Comparison of ENCODE assay signal across 12 cellular contexts in the genomic region with DNA sequence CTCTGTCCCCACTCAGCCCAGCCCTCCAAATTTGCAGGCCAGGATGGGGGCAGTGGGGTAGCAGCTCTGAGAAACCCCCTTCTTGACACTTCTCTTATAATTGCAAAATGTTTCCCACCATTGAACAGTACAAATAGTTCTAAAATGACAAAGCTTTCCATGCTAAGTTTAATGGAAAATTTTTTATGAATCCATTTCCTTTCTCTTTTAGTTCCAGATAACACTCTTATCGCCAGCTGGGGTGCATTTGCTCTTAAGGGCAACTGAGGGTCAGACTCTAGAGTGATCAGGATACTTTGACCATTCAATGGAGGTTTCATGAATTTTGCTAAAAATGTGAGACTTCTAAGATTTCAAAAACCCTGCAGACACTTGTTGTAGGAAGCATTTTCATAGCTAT. TPM values are rescaled to one million over a fixed set of nuclear protein-coding genes. Genes with fewer than 3 reads are reported as not detected.
DNase-seq lines count a peak whose midpoint lies in the region; ATAC-seq and TF ChIP-seq lines count a peak whose summit lies in the region.
"Had no signal": no experiment of that assay in that cellular context is flagged by ENCODE, and none has a peak within 500 bp of the region (broad histone marks: within the 10 kb centered on the region; RNA-seq: fewer than 3 reads in every experiment).

No MANE protein-coding gene starts in this region.

- no peak for TF ChIP-seq EP300 in suprapubic skin (IDR thresholded peaks at IDR 0.05)

- intact Hi-C loops in activated CD4-positive, alpha-beta T cell treated with anti-CD3 and anti-CD28 coated beads, Interleukin-2, amount 10 ng/mL, durations not matched to agents 24 days and 14 days (cut with micrococcal nuclease): no loop called here

- H3K4me1 ChIP-seq in lung (ENCODE audit: control insufficient read depth in 2 of 2, insufficient read depth in 2 of 2, low read length in 2 of 2): peaks cover 25 to 34% of the 10 kb centered on the region in 2 donors
- peaks cover 75% of the 10 kb centered on the region for H3K4me1 ChIP-seq in suprapubic skin
- H3K4me1 ChIP-seq: SJSA1 had no signal

- H3K36me3 ChIP-seq in lung (ENCODE audit: control insufficient read depth in 2 of 2, insufficient read depth in 2 of 2, low read length in 2 of 2) (peaks cover 0 to 29% of the 10 kb centered on the region in 2 donors), suprapubic skin (peaks cover 47% of the 10 kb centered on the region)
- H3K36me3 ChIP-seq: SJSA1 had no signal

- in situ Hi-C loops in GM13976 (cut with MboI; ENCODE audit: low sequenced_read_pairs, unreplicated experiment): no loop called here

- DNase-seq in activated CD4-positive, alpha-beta T cell treated with anti-CD3 and anti-CD28 coated beads, Interleukin-2, amount 10 ng/mL, durations not matched to agents 24 days and 14 days: no peak
- DNase-seq in activated CD4-positive, alpha-beta T cell treated with anti-CD3 and anti-CD28 coated beads for 1 hour: no peak
- no peak for DNase-seq in activated naive CD8-positive, alpha-beta T cell treated with anti-CD3 and anti-CD28 coated beads, Interleukin-2, amount 50 U/mL, for 24 hours
- DNase-seq in lung (ENCODE audit: low spot score) (no peak), suprapubic skin (ENCODE audit: low spot score in 2 of 2) (no peak), GM13976 (ENCODE audit: low spot score) (no peak), GOT3 (lab: John Stamatoyannopoulos, UW) (no peak)
- DNase-seq: central memory CD4-positive, alpha-beta T cell; DMS 273 treated with DMSO at 0.1 percent for 48 hours; NCI-H774 had no signal

- H3K9me3 ChIP-seq in lung (ENCODE audit: control insufficient read depth in 2 of 2, insufficient read depth in 1 of 2, low read length in 1 of 2) (no peaks in the 10 kb centered on the region), suprapubic skin (no peaks in the 10 kb centered on the region)
- H3K9me3 ChIP-seq: SJSA1 had no signal

- peaks cover 53% of the 10 kb centered on the region for H3K4me1 Mint-ChIP-seq in activated CD4-positive, alpha-beta T cell treated with anti-CD3 and anti-CD28 coated beads, Interleukin-2, amount 10 ng/mL, durations not matched to agents 24 days and 14 days
- peaks cover 73% of the 10 kb centered on the region for H3K4me1 Mint-ChIP-seq in activated naive CD8-positive, alpha-beta T cell treated with anti-CD3 and anti-CD28 coated beads, Interleukin-2, amount 50 U/mL, for 24 hours

- H3K4me3 ChIP-seq in lung (no peak overlapping the region), suprapubic skin (no peak overlapping the region)
- H3K4me3 ChIP-seq: SJSA1 had no signal

- H3K4me3 Mint-ChIP-seq in activated CD4-positive, alpha-beta T cell treated with anti-CD3 and anti-CD28 coated beads, Interleukin-2, amount 10 ng/mL, durations not matched to agents 24 days and 14 days: peak overlapping the region; percentile 24
- peak overlapping the region; percentile 6 for H3K4me3 Mint-ChIP-seq in activated naive CD8-positive, alpha-beta T cell treated with anti-CD3 and anti-CD28 coated beads, Interleukin-2, amount 50 U/mL, for 24 hours

- 50 to 54% methylated on average over 1 of the region's 1 CpG for WGBS in lung, 2 donors
- WGBS in suprapubic skin: 60% methylated on average over 1 of the region's 1 CpG

- no peaks in the 10 kb centered on the region for H3K9me3 Mint-ChIP-seq in activated CD4-positive, alpha-beta T cell treated with anti-CD3 and anti-CD28 coated beads, Interleukin-2, amount 10 ng/mL, durations not matched to agents 24 days and 14 days
- H3K9me3 Mint-ChIP-seq in activated naive CD8-positive, alpha-beta T cell treated with anti-CD3 and anti-CD28 coated beads, Interleukin-2, amount 50 U/mL, for 24 hours: no peaks in the 10 kb centered on the region

- no peaks in the 10 kb centered on the region for H3K27me3 Mint-ChIP-seq in activated CD4-positive, alpha-beta T cell treated with anti-CD3 and anti-CD28 coated beads, Interleukin-2, amount 10 ng/mL, durations not matched to agents 24 days and 14 days
- H3K27me3 Mint-ChIP-seq in activated naive CD8-positive, alpha-beta T cell treated with anti-CD3 and anti-CD28 coated beads, Interleukin-2, amount 50 U/mL, for 24 hours: no peaks in the 10 kb centered on the region

- H3K36me3 Mint-ChIP-seq in activated CD4-positive, alpha-beta T cell treated with anti-CD3 and anti-CD28 coated beads, Interleukin-2, amount 10 ng/mL, durations not matched to agents 24 days and 14 days (ENCODE audit: low read depth): peaks cover 44% of the 10 kb centered on the region
- peaks cover 21% of the 10 kb centered on the region for H3K36me3 Mint-ChIP-seq in activated naive CD8-positive, alpha-beta T cell treated with anti-CD3 and anti-CD28 coated beads, Interleukin-2, amount 50 U/mL, for 24 hours (ENCODE audit: low read depth)

- H3K27ac Mint-ChIP-seq in activated CD4-positive, alpha-beta T cell treated with anti-CD3 and anti-CD28 coated beads, Interleukin-2, amount 10 ng/mL, durations not matched to agents 24 days and 14 days: peak overlapping the region; percentile 82
- peak overlapping the region; percentile 79 for H3K27ac Mint-ChIP-seq in activated naive CD8-positive, alpha-beta T cell treated with anti-CD3 and anti-CD28 coated beads, Interleukin-2, amount 50 U/mL, for 24 hours

- peak; percentile 26 for ATAC-seq in activated naive CD8-positive, alpha-beta T cell treated with anti-CD3 and anti-CD28 coated beads, Interleukin-2, amount 50 U/mL, for 24 hours
- ATAC-seq in lung (ENCODE audit: insufficient read depth, low FRiP score) (no peak), HG03342 (IDR thresholded peaks at IDR 0.05; ENCODE audit: unreplicated experiment) (no peak)

- H3K27ac ChIP-seq in lung (ENCODE audit: low read depth in 1 of 2, low read length in 1 of 2) (peak overlapping the region; percentile 34 to 79), suprapubic skin (peak overlapping the region; percentile 78)
- H3K27ac ChIP-seq: SJSA1 had no signal

- H3K27me3 ChIP-seq in lung (ENCODE audit: control insufficient read depth, insufficient read depth) (no peaks in the 10 kb centered on the region), suprapubic skin (no peaks in the 10 kb centered on the region)
- H3K27me3 ChIP-seq: SJSA1 had no signal

- no peak for TF ChIP-seq POLR2A in suprapubic skin (IDR thresholded peaks at IDR 0.05)

- TF ChIP-seq CTCF in lung (IDR thresholded peaks at IDR 0.05; ENCODE audit: control extremely low read depth, extremely low read depth) (no peak), suprapubic skin (IDR thresholded peaks at IDR 0.05) (no peak), GM13976 (IDR thresholded peaks at IDR 0.05; ENCODE audit: borderline replicate concordance, control extremely low read depth, extremely low read depth, insufficient read depth, missing control alignments) (no peak)

RNA-seq across cellular contexts. Expression of a gene that starts 29.9 kb away (rescaled TPM):
- total RNA-seq in activated CD4-positive, alpha-beta T cell treated with anti-CD3 and anti-CD28 coated beads, Interleukin-2, amount 10 ng/mL, durations not matched to agents 24 days and 14 days: 22.7 and 23.6 TPM in 2 replicates
- total RNA-seq in lung (10 to 100 TPM; 36.9 to 37.6 TPM), suprapubic skin (100 to 1,000 TPM in 2 of 4 donors, 10 to 100 TPM in 2; 70.7 to 162 (median 94.5) TPM)
- 10 to 100 TPM; 11.9 to 13.2 TPM for polyA plus RNA-seq in lung

RNA-seq across cellular contexts. Expression of a gene that starts 51.5 kb away (rescaled TPM):
- 81.5 and 85.5 TPM in 2 replicates for total RNA-seq in activated CD4-positive, alpha-beta T cell treated with anti-CD3 and anti-CD28 coated beads, Interleukin-2, amount 10 ng/mL, durations not matched to agents 24 days and 14 days
- 100 to 1,000 TPM in 1 of 2 donors, 10 to 100 TPM in 1; 62.1 to 138 TPM for total RNA-seq in lung
- polyA plus RNA-seq in lung: 10 to 100 TPM in 1 of 2 donors, 1 to 10 TPM in 1; 5.6 to 15.6 TPM
- 100 to 1,000 TPM in 1 of 4 donors, 10 to 100 TPM in 3; 49.1 to 222 (median 63.2) TPM for total RNA-seq in suprapubic skin

RNA-seq across cellular contexts. Expression of a gene that starts 53.1 kb away (rescaled TPM):
- 70.9 and 74.0 TPM in 2 replicates for total RNA-seq in activated CD4-positive, alpha-beta T cell treated with anti-CD3 and anti-CD28 coated beads, Interleukin-2, amount 10 ng/mL, durations not matched to agents 24 days and 14 days
- 10 to 100 TPM; 43.9 to 57.0 TPM for total RNA-seq in lung
- 10 to 100 TPM; 14.6 to 29.8 TPM for polyA plus RNA-seq in lung
- 10 to 100 TPM; 51.2 to 66.4 (median 56.7) TPM for total RNA-seq in suprapubic skin
